ENCODE assay signal across 24 cellular contexts in genomic region chr17:4381690-4382671, GRCh38. TPM values are rescaled to one million over a fixed set of nuclear protein-coding genes. Genes with fewer than 3 reads are reported as not detected.
DNase-seq lines count a peak whose midpoint lies in the region; ATAC-seq and TF ChIP-seq lines count a peak whose summit lies in the region.
"Had no signal": no experiment of that assay in that cellular context is flagged by ENCODE, and none has a peak within 500 bp of the region (broad histone marks: within the 10 kb centered on the region; RNA-seq: fewer than 3 reads in every experiment).

No MANE protein-coding gene starts in this region.

- H3K9me3 Mint-ChIP-seq in CD4-positive, alpha-beta T cell, result no peaks in the 10 kb centered on the region
- no peaks in the 10 kb centered on the region for H3K9me3 Mint-ChIP-seq in WTC11
- H3K9me3 Mint-ChIP-seq: activated CD4-positive, alpha-beta T cell treated with anti-CD3 and anti-CD28 coated beads, Interleukin-2, amount 10 ng/mL, durations not matched to agents 24 days and 14 days had no signal

- H2BK5ac ChIP-seq in neuronal stem cell (ENCODE audit: low read length), result no peak overlapping the region

- no peak overlapping the region for H3K4me3 ChIP-seq in HAP-1
- H3K4me3 ChIP-seq in neuronal stem cell (ENCODE audit: low read length in 2 of 2), result no peak overlapping the region
- H3K4me3 ChIP-seq in thyroid gland (replicated peaks in 1 of 3), result no peak overlapping the region
- H3K4me3 ChIP-seq: lower lobe of right lung, tibial nerve had no signal

- in situ Hi-C loops in HAP-1 (cut with MboI; ENCODE audit: low sequenced_read_pairs), result no loop called here

- CTCF ChIA-PET in CD4-positive, alpha-beta T cell (lab: Charles Lee), result no interaction called here
- CTCF ChIA-PET in WTC11 (lab: Charles Lee), result interaction anchor here (0.7 to 1.0 kb wide), 2 partner anchors 31 to 182 kb away, joined by 3 read pairs; no protein-coding TSS in a partner anchor

- peak overlapping the region; percentile 42 for H3K18ac ChIP-seq in neuronal stem cell (ENCODE audit: low read length)

- H3K79me1 ChIP-seq in neuronal stem cell (ENCODE audit: low read depth, low read length), result no peaks in the 10 kb centered on the region

- no peaks in the 10 kb centered on the region for H3K27me3 Mint-ChIP-seq in CD4-positive, alpha-beta T cell
- H3K27me3 Mint-ChIP-seq in WTC11 (ENCODE audit: low read depth), result no peaks in the 10 kb centered on the region; the same call in 1 of the 2 replicates
- H3K27me3 Mint-ChIP-seq: activated CD8-positive, alpha-beta memory T cell treated with anti-CD3 and anti-CD28 coated beads, Interleukin-2, amount 10 ng/mL, durations not matched to agents 7 days and 5 days had no signal

- H3K4me1 ChIP-seq in HAP-1, result peaks cover 14% of the 10 kb centered on the region
- H3K4me1 ChIP-seq in neuronal stem cell (ENCODE audit: control insufficient read depth in 2 of 2, insufficient read depth in 1 of 2, low read depth in 1 of 2, low read length in 2 of 2), result peaks cover 0 to 5% of the 10 kb centered on the region in 2 donors
- no peaks in the 10 kb centered on the region for H3K4me1 ChIP-seq in thyroid gland
- H3K4me1 ChIP-seq: lower lobe of right lung, tibial nerve had no signal

- no peaks in the 10 kb centered on the region for H3K27me3 ChIP-seq in CD4-positive, alpha-beta T cell (ENCODE audit: control insufficient read depth, insufficient read depth, low read length)
- H3K27me3 ChIP-seq in HAP-1 (ENCODE audit: low read depth), result no peaks in the 10 kb centered on the region
- no peaks in the 10 kb centered on the region for H3K27me3 ChIP-seq in neuronal stem cell (ENCODE audit: control insufficient read depth in 3 of 3, insufficient read depth in 3 of 3, low read depth in 1 of 3, low read length in 3 of 3)
- H3K27me3 ChIP-seq in thyroid gland, result no peaks in the 10 kb centered on the region
- H3K27me3 ChIP-seq: tibial nerve had no signal

- POLR2A ChIA-PET in CD4-positive, alpha-beta T cell (lab: Charles Lee), result interaction anchor here (1.1 kb wide), 1 partner anchor 16 kb away, joined by 3 read pairs; no protein-coding TSS in a partner anchor
- POLR2A ChIA-PET in WTC11 (lab: Charles Lee), result no interaction called here

- no peak overlapping the region for H3K4me3 Mint-ChIP-seq in CD4-positive, alpha-beta T cell
- H3K4me3 Mint-ChIP-seq in WTC11, result no peak overlapping the region
- H3K4me3 Mint-ChIP-seq: activated CD4-positive, alpha-beta T cell treated with anti-CD3 and anti-CD28 coated beads, Interleukin-2, amount 10 ng/mL, durations not matched to agents 24 days and 14 days; activated CD8-positive, alpha-beta memory T cell treated with anti-CD3 and anti-CD28 coated beads, Interleukin-2, amount 10 ng/mL, durations not matched to agents 7 days and 5 days had no signal

- intact Hi-C loops in CD4-positive, alpha-beta T cell (cut with DNase I, micrococcal nuclease), result no loop called here
- intact Hi-C loops in thyroid gland (cut with DNase I), result no loop called here

- H3K9me3 ChIP-seq in CD4-positive, alpha-beta T cell (ENCODE audit: control insufficient read depth, low read length), result no peaks in the 10 kb centered on the region
- no peaks in the 10 kb centered on the region for H3K9me3 ChIP-seq in HAP-1
- no peaks in the 10 kb centered on the region for H3K9me3 ChIP-seq in neuronal stem cell (replicated peaks in 1 of 2; ENCODE audit: control insufficient read depth in 2 of 2, insufficient read depth in 1 of 2, low read depth in 1 of 2, low read length in 2 of 2)
- H3K9me3 ChIP-seq in thyroid gland, result no peaks in the 10 kb centered on the region
- H3K9me3 ChIP-seq: lower lobe of right lung, tibial nerve had no signal

- H3K36me3 ChIP-seq in HAP-1 (replicated peaks) (no peaks in the 10 kb centered on the region), neuronal stem cell (replicated peaks in 1 of 2; ENCODE audit: control insufficient read depth in 2 of 2, insufficient read depth in 2 of 2, low read length in 2 of 2) (no peaks in the 10 kb centered on the region), thyroid gland (no peaks in the 10 kb centered on the region)
- H3K36me3 ChIP-seq: lower lobe of right lung, tibial nerve had no signal

- no peak overlapping the region for H2BK12ac ChIP-seq in neuronal stem cell (ENCODE audit: low read length)

- H2AK5ac ChIP-seq in neuronal stem cell (ENCODE audit: low read depth, low read length), result no peak overlapping the region

- no peak overlapping the region for H2BK15ac ChIP-seq in neuronal stem cell (ENCODE audit: low read length)

- H3K27ac ChIP-seq in CD4-positive, alpha-beta T cell (ENCODE audit: low read depth, low read length), result no peak overlapping the region
- H3K27ac ChIP-seq in neuronal stem cell (replicated peaks; ENCODE audit: low read length) (no peak overlapping the region), thyroid gland (no peak overlapping the region)
- H3K27ac ChIP-seq: lower lobe of right lung, tibial nerve had no signal

- peaks cover 7% of the 10 kb centered on the region for H3K4me1 Mint-ChIP-seq in CD4-positive, alpha-beta T cell (ENCODE audit: low read depth)
- peaks cover 11% of the 10 kb centered on the region; the same call in 1 of the 2 replicates for H3K4me1 Mint-ChIP-seq in WTC11

- no peak overlapping the region for H4K8ac ChIP-seq in neuronal stem cell (ENCODE audit: low read depth, low read length)

- H3K36me3 Mint-ChIP-seq in CD4-positive, alpha-beta T cell (ENCODE audit: low read depth), result no peaks in the 10 kb centered on the region
- no peaks in the 10 kb centered on the region for H3K36me3 Mint-ChIP-seq in WTC11
- H3K36me3 Mint-ChIP-seq: activated CD8-positive, alpha-beta memory T cell treated with anti-CD3 and anti-CD28 coated beads, Interleukin-2, amount 10 ng/mL, durations not matched to agents 7 days and 5 days had no signal

- no peak for ATAC-seq in CD4-positive, alpha-beta T cell (ENCODE audit: poor library complexity)
- ATAC-seq in WTC11, result peak; percentile 51
- no peak for ATAC-seq in HG02678 (IDR thresholded peaks at IDR 0.05; ENCODE audit: unreplicated experiment)
- ATAC-seq: activated CD8-positive, alpha-beta memory T cell treated with anti-CD3 and anti-CD28 coated beads, Interleukin-2, amount 10 ng/mL, durations not matched to agents 7 days and 5 days; lower lobe of right lung; SK-N-SH treated with all-trans-retinoic acid at 6 μM for 48 hours; stimulated activated naive CD8-positive, alpha-beta T cell treated with anti-CD3 and anti-CD28 coated beads, Interleukin-15, Interleukin-2, amounts not matched to agents 100 U/mL and 50 U/mL, for 24 hours had no signal

- TF ChIP-seq POLR2A in thyroid gland (IDR thresholded peaks at IDR 0.05), result no peak

- peak overlapping the region; percentile 57 for H2AFZ ChIP-seq in neuronal stem cell (ENCODE audit: low read length)

- WGBS in neuronal stem cell (ENCODE audit: extremely low coverage in 2 of 2, insufficient read length in 2 of 2, insufficient replicate concordance in 1 of 2), 2 donors, result no CpG with 5 or more reads among the region's 7 CpGs
- WGBS in thyroid gland, 2 donors, result 73 to 82% methylated on average over 7 of the region's 7 CpGs

- no peak overlapping the region for H3K14ac ChIP-seq in neuronal stem cell (ENCODE audit: low read length)

- H3K27ac Mint-ChIP-seq in CD4-positive, alpha-beta T cell, result peak overlapping the region; percentile 36
- peak overlapping the region; percentile 53; the same call in 1 of the 2 replicates for H3K27ac Mint-ChIP-seq in WTC11
- H3K27ac Mint-ChIP-seq: activated CD4-positive, alpha-beta T cell treated with anti-CD3 and anti-CD28 coated beads, Interleukin-2, amount 10 ng/mL, durations not matched to agents 24 days and 14 days; activated CD8-positive, alpha-beta memory T cell treated with anti-CD3 and anti-CD28 coated beads, Interleukin-2, amount 10 ng/mL, durations not matched to agents 7 days and 5 days had no signal

- H3K4me2 ChIP-seq in neuronal stem cell (ENCODE audit: insufficient read depth, low read length, poor library complexity, severe bottlenecking), result no peak overlapping the region

- no peak overlapping the region for H3K9ac ChIP-seq in neuronal stem cell (ENCODE audit: low read depth, low read length, poor library complexity)

- H3K23ac ChIP-seq in neuronal stem cell (ENCODE audit: low read depth, low read length, poor library complexity), result no peak overlapping the region

- H2BK120ac ChIP-seq in neuronal stem cell (ENCODE audit: low read depth, low read length), result no peak overlapping the region

- peak overlapping the region; percentile 24 for H4K91ac ChIP-seq in neuronal stem cell (ENCODE audit: low read depth, low read length, poor library complexity)

- no peak for DNase-seq in CD4-positive, alpha-beta T cell
- DNase-seq in HAP-1 (ENCODE audit: low spot score in 2 of 2) (peak; percentile 46 to 93), WTC11 (ENCODE audit: low spot score) (no peak), neuronal stem cell (ENCODE audit: low spot score) (no peak), thyroid gland (no peak), NCI-H1092 (lab: John Stamatoyannopoulos, UW) (no peak), AG08395 (ENCODE audit: low spot score) (no peak)
- DNase-seq: activated CD8-positive, alpha-beta memory T cell treated with anti-CD3 and anti-CD28 coated beads, Interleukin-2, amount 10 ng/mL, durations not matched to agents 7 days and 5 days; activated naive CD4-positive, alpha-beta T cell treated with anti-CD3 and anti-CD28 coated beads, Interleukin-2, amount 50 U/mL, for 16 hours; central memory CD4-positive, alpha-beta T cell; dermis blood vessel endothelial cell; glutamatergic neuron; NCI-H1048; NCI-H187 treated with DMSO at 0.1 percent for 48 hours; NCI-H524 treated with DMSO at 0.1 percent for 48 hours; retina; stimulated activated naive CD8-positive, alpha-beta T cell treated with anti-CD3 and anti-CD28 coated beads, Interleukin-15, Interleukin-2, amounts not matched to agents 100 U/mL and 50 U/mL, for 24 hours; T-helper 2 cell had no signal

- no peak for TF ChIP-seq CTCF in CD4-positive, alpha-beta T cell (IDR thresholded peaks at IDR 0.05)
- TF ChIP-seq CTCF in WTC11 (IDR thresholded peaks at IDR 0.05) (no peak), thyroid gland (IDR thresholded peaks at IDR 0.05) (no peak)

- no peak overlapping the region for H3K4ac ChIP-seq in neuronal stem cell (ENCODE audit: low read length)

RNA-seq across cellular contexts. Expression of gene UBE2G1, which starts 15.5 kb away (rescaled TPM):
- total RNA-seq in CD4-positive, alpha-beta T cell, result 10 to 100 TPM; 58.5 to 58.8 TPM
- total RNA-seq in WTC11 (2021) (177 to 201 TPM (median 198 TPM) in 3 replicates), thyroid gland (10 to 100 TPM; 39.1 to 58.0 (median 49.4) TPM)
- 83.3 TPM for polyA plus RNA-seq in neuronal stem cell (2013, experiment 1 of 2)
- polyA plus RNA-seq in neuronal stem cell (2013, experiment 2 of 2), result 83.6 TPM

RNA-seq across cellular contexts. Expression of gene SPNS3, which starts 51.8 kb away (rescaled TPM):
- 1 to 10 TPM; 2.3 to 2.5 TPM for total RNA-seq in CD4-positive, alpha-beta T cell
- total RNA-seq in WTC11 (2021) (not detected in 3 replicates), thyroid gland (under 1 TPM in 1 of 4 donors, not detected in 3; 0.54 TPM)
- polyA plus RNA-seq in neuronal stem cell (2013, experiment 1 of 2), result 0.03 TPM
- polyA plus RNA-seq in neuronal stem cell (2013, experiment 2 of 2), result not detected
- total RNA-seq: astrocyte had no signal

Comparison
In these comparisons a context has a peak if more than half of its experiments do, and no peak if none do; other contexts are left out.
1. DNase-seq: peak in HAP-1 (2 of 2); none in CD4-positive, alpha-beta T cell (0 of 10), WTC11 (single experiment), neuronal stem cell (single experiment), thyroid gland (0 of 2), NCI-H1092 (single experiment) and AG08395 (single experiment).